8 cellular contexts compared by ENCODE assay signal in the genomic region with DNA sequence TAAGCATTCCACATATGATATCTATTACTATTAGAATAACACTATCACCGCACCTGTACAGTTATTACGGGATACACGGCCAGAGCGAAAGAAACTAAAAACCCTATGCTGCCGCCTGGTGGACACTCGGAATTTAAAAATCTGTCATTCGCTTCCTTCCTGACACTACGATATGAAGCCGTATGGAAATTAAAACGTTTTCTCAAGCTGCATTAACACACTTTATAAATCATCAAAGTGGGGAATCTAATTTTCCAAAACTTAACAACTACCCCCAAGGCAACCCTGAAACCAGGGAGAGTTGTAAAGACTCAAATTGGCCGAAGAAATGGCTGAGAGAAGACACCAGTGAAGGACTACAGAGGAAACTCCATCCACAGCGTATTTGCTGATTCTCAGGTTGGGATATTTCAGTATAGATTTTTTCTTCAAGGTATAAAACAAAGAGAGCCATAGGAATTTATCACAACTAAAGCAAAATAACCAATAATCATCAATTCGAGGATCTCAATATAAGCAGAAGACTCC. TPM values are rescaled to one million over a fixed set of nuclear protein-coding genes. Genes with fewer than 3 reads are reported as not detected.
DNase-seq lines count a peak whose midpoint lies in the region; ATAC-seq and TF ChIP-seq lines count a peak whose summit lies in the region.

No MANE protein-coding gene starts in this region.

- DNase-seq in AG08395 (ENCODE audit: low spot score): peak; percentile 33
- peak; percentile 68 for DNase-seq in NCI-H748 treated with DMSO at 0.1 percent for 48 hours (lab: John Stamatoyannopoulos, UW)
- peak; percentile 74 for DNase-seq in activated CD8-positive, alpha-beta T cell treated with anti-CD3 and anti-CD28 coated beads, Interleukin-2, amount 10 ng/mL, durations not matched to agents 7 days and 5 days
- DNase-seq in endodermal cell: peak; percentile 80
- DNase-seq in stimulated activated effector memory CD8-positive, alpha-beta T cell treated with anti-CD3 and anti-CD28 coated beads, Interleukin-12 subunit alpha, Interleukin-12 subunit beta, amount 100 ng/mL, for 72 hours (ENCODE audit: low spot score in 2 of 2): peak; percentile 43 to 77

- ATAC-seq in GM18861 (IDR thresholded peaks at IDR 0.05; ENCODE audit: unreplicated experiment) (peak; percentile 80), HG03354 (IDR thresholded peaks at IDR 0.05; ENCODE audit: poor library complexity, severe bottlenecking, unreplicated experiment) (peak; percentile 86)
- peak; percentile 81 for ATAC-seq in activated CD8-positive, alpha-beta T cell treated with anti-CD3 and anti-CD28 coated beads, Interleukin-2, amount 10 ng/mL, durations not matched to agents 7 days and 5 days
- ATAC-seq in stimulated activated effector memory CD8-positive, alpha-beta T cell treated with anti-CD3 and anti-CD28 coated beads, Interleukin-12 subunit alpha, Interleukin-12 subunit beta, amount 100 ng/mL, for 72 hours: peak; percentile 77

- H3K9me3 ChIP-seq in endodermal cell (ENCODE audit: control insufficient read depth, low read length): no peaks in the 10 kb centered on the region
- no peaks in the 10 kb centered on the region for H3K9me3 ChIP-seq in muscle layer of colon (ENCODE audit: low read length)

- H3K27me3 Mint-ChIP-seq in activated CD8-positive, alpha-beta T cell treated with anti-CD3 and anti-CD28 coated beads, Interleukin-2, amount 10 ng/mL, durations not matched to agents 7 days and 5 days (ENCODE audit: low read depth): peaks cover 16% of the 10 kb centered on the region
- no peaks in the 10 kb centered on the region for H3K27me3 Mint-ChIP-seq in endodermal cell (ENCODE audit: insufficient read depth)

- H3K9ac ChIP-seq in endodermal cell (ENCODE audit: extremely low read depth, low read length, poor library complexity, severe bottlenecking): no peak overlapping the region
- H3K9ac ChIP-seq in muscle layer of colon (ENCODE audit: low read length): no peak overlapping the region

- no peaks in the 10 kb centered on the region for H3K36me3 ChIP-seq in endodermal cell (ENCODE audit: control insufficient read depth, insufficient read depth, low read length)
- H3K36me3 ChIP-seq in muscle layer of colon (ENCODE audit: insufficient read depth, low read length): no peaks in the 10 kb centered on the region

- H3K27ac Mint-ChIP-seq in activated CD8-positive, alpha-beta T cell treated with anti-CD3 and anti-CD28 coated beads, Interleukin-2, amount 10 ng/mL, durations not matched to agents 7 days and 5 days: no peak overlapping the region
- no peak overlapping the region for H3K27ac Mint-ChIP-seq in endodermal cell
- H3K27ac Mint-ChIP-seq in stimulated activated effector memory CD8-positive, alpha-beta T cell treated with anti-CD3 and anti-CD28 coated beads, Interleukin-12 subunit alpha, Interleukin-12 subunit beta, amount 100 ng/mL, for 72 hours: no peak overlapping the region

- POLR2A ChIA-PET in activated CD8-positive, alpha-beta T cell treated with anti-CD3 and anti-CD28 coated beads, Interleukin-2, amount 10 ng/mL, durations not matched to agents 7 days and 5 days (lab: Charles Lee): no interaction called here

- peak overlapping the region; percentile 32 for H3K4me3 Mint-ChIP-seq in activated CD8-positive, alpha-beta T cell treated with anti-CD3 and anti-CD28 coated beads, Interleukin-2, amount 10 ng/mL, durations not matched to agents 7 days and 5 days
- H3K4me3 Mint-ChIP-seq in endodermal cell: no peak overlapping the region
- no peak overlapping the region for H3K4me3 Mint-ChIP-seq in stimulated activated effector memory CD8-positive, alpha-beta T cell treated with anti-CD3 and anti-CD28 coated beads, Interleukin-12 subunit alpha, Interleukin-12 subunit beta, amount 100 ng/mL, for 72 hours

- H3K27me3 ChIP-seq in endodermal cell (ENCODE audit: control insufficient read depth, insufficient read depth, low read length, poor library complexity, severe bottlenecking) (no peaks in the 10 kb centered on the region), muscle layer of colon (ENCODE audit: control insufficient read depth in 1 of 2, insufficient read depth in 2 of 2, low read length in 2 of 2) (no peaks in the 10 kb centered on the region)

- H3K27ac ChIP-seq in endodermal cell (ENCODE audit: low read depth, low read length): no peak overlapping the region
- no peak overlapping the region for H3K27ac ChIP-seq in muscle layer of colon (ENCODE audit: low read depth, low read length)

- peaks cover 4% of the 10 kb centered on the region for H3K4me1 Mint-ChIP-seq in activated CD8-positive, alpha-beta T cell treated with anti-CD3 and anti-CD28 coated beads, Interleukin-2, amount 10 ng/mL, durations not matched to agents 7 days and 5 days (ENCODE audit: low read depth)
- H3K4me1 Mint-ChIP-seq in endodermal cell: no peaks in the 10 kb centered on the region
- H3K4me1 Mint-ChIP-seq in stimulated activated effector memory CD8-positive, alpha-beta T cell treated with anti-CD3 and anti-CD28 coated beads, Interleukin-12 subunit alpha, Interleukin-12 subunit beta, amount 100 ng/mL, for 72 hours: no peaks in the 10 kb centered on the region

- H3K4me1 ChIP-seq in endodermal cell (ENCODE audit: control insufficient read depth, insufficient read depth, low read length) (no peaks in the 10 kb centered on the region), muscle layer of colon (ENCODE audit: insufficient read depth, low read length) (peaks cover 4% of the 10 kb centered on the region)

- 34 to 40% methylated on average over 11 to 13 of the region's 13 CpGs for WGBS in endodermal cell (ENCODE audit: insufficient coverage in 1 of 2, insufficient read length in 1 of 2), 2 experiments

- peak; percentile 85 for TF ChIP-seq CTCF in endodermal cell (conservative IDR thresholded peaks at IDR 0.05)

- no peaks in the 10 kb centered on the region for H3K36me3 Mint-ChIP-seq in activated CD8-positive, alpha-beta T cell treated with anti-CD3 and anti-CD28 coated beads, Interleukin-2, amount 10 ng/mL, durations not matched to agents 7 days and 5 days (ENCODE audit: low read depth)
- H3K36me3 Mint-ChIP-seq in endodermal cell (ENCODE audit: low read depth): no peaks in the 10 kb centered on the region
- H3K36me3 Mint-ChIP-seq in stimulated activated effector memory CD8-positive, alpha-beta T cell treated with anti-CD3 and anti-CD28 coated beads, Interleukin-12 subunit alpha, Interleukin-12 subunit beta, amount 100 ng/mL, for 72 hours: no peaks in the 10 kb centered on the region

- no peaks in the 10 kb centered on the region for H3K9me3 Mint-ChIP-seq in activated CD8-positive, alpha-beta T cell treated with anti-CD3 and anti-CD28 coated beads, Interleukin-2, amount 10 ng/mL, durations not matched to agents 7 days and 5 days (ENCODE audit: insufficient read depth)
- no peaks in the 10 kb centered on the region for H3K9me3 Mint-ChIP-seq in endodermal cell
- no peaks in the 10 kb centered on the region for H3K9me3 Mint-ChIP-seq in stimulated activated effector memory CD8-positive, alpha-beta T cell treated with anti-CD3 and anti-CD28 coated beads, Interleukin-12 subunit alpha, Interleukin-12 subunit beta, amount 100 ng/mL, for 72 hours

- CTCF ChIA-PET in activated CD8-positive, alpha-beta T cell treated with anti-CD3 and anti-CD28 coated beads, Interleukin-2, amount 10 ng/mL, durations not matched to agents 7 days and 5 days (lab: Charles Lee): interaction anchor here (0.7 to 3.1 kb wide), 6 partner anchors 8 to 470 kb away, joined by 3 to 14 read pairs (median 5); no protein-coding TSS in a partner anchor

- H3K4me3 ChIP-seq in endodermal cell (ENCODE audit: low read length) (no peak overlapping the region), muscle layer of colon (ENCODE audit: low read depth in 1 of 2, low read length in 2 of 2) (peak overlapping the region; percentile 7 to 29)

RNA-seq across cellular contexts. Expression of a gene that starts 1.4 kb away (rescaled TPM):
- total RNA-seq in activated CD8-positive, alpha-beta T cell treated with anti-CD3 and anti-CD28 coated beads, Interleukin-2, amount 10 ng/mL, durations not matched to agents 7 days and 5 days: not detected
- not detected for total RNA-seq in endodermal cell
- polyA plus RNA-seq in endodermal cell (2013, experiment 1 of 2): not detected
- not detected for polyA plus RNA-seq in endodermal cell (2013, experiment 2 of 2)

RNA-seq across cellular contexts. Expression of a gene that starts 36.7 kb away (rescaled TPM):
- total RNA-seq in activated CD8-positive, alpha-beta T cell treated with anti-CD3 and anti-CD28 coated beads, Interleukin-2, amount 10 ng/mL, durations not matched to agents 7 days and 5 days: under 1 TPM; 0.24 to 0.26 TPM
- total RNA-seq in endodermal cell: 1 to 10 TPM; 2.9 to 3.7 TPM
- polyA plus RNA-seq in endodermal cell (2013, experiment 1 of 2): 0.25 TPM
- 0.25 TPM for polyA plus RNA-seq in endodermal cell (2013, experiment 2 of 2)
